ENCODE assay signal across 2 cellular contexts in genomic region chr10:54797636-54798395, GRCh38.
TF ChIP-seq lines count a peak whose summit lies in the region.

No MANE protein-coding gene starts in this region.

TF ChIP-seq in HepG2, 621 proteins besides CTCF, POLR2A, EP300 and RAD21:
- no peak for TF ChIP-seq ZHX1 (CRISPR knock-in tag; IDR thresholded peaks at IDR 0.05; ENCODE audit: low read depth)
- no peak for TF ChIP-seq SIX1 (CRISPR knock-in tag; IDR thresholded peaks at IDR 0.05; ENCODE audit: borderline replicate concordance)
- TF ChIP-seq THAP11 (CRISPR knock-in tag; IDR thresholded peaks at IDR 0.05): no peak

TF ChIP-seq in GM23338, 12 proteins besides CTCF, POLR2A, EP300 and RAD21:
- TF ChIP-seq STAT1 (IDR thresholded peaks at IDR 0.05; ENCODE audit: unreplicated experiment): no peak
- TF ChIP-seq CREB1 (CRISPR knock-in tag; IDR thresholded peaks at IDR 0.05; ENCODE audit: low read depth): no peak
- TF ChIP-seq ZNF114 (CRISPR knock-in tag; IDR thresholded peaks at IDR 0.05): no peak
- TF ChIP-seq ETS1 (IDR thresholded peaks at IDR 0.05): no peak
- TF ChIP-seq POLR2AphosphoS5 (IDR thresholded peaks at IDR 0.05; ENCODE audit: low read depth): no peak
- TF ChIP-seq, protein P1, sequence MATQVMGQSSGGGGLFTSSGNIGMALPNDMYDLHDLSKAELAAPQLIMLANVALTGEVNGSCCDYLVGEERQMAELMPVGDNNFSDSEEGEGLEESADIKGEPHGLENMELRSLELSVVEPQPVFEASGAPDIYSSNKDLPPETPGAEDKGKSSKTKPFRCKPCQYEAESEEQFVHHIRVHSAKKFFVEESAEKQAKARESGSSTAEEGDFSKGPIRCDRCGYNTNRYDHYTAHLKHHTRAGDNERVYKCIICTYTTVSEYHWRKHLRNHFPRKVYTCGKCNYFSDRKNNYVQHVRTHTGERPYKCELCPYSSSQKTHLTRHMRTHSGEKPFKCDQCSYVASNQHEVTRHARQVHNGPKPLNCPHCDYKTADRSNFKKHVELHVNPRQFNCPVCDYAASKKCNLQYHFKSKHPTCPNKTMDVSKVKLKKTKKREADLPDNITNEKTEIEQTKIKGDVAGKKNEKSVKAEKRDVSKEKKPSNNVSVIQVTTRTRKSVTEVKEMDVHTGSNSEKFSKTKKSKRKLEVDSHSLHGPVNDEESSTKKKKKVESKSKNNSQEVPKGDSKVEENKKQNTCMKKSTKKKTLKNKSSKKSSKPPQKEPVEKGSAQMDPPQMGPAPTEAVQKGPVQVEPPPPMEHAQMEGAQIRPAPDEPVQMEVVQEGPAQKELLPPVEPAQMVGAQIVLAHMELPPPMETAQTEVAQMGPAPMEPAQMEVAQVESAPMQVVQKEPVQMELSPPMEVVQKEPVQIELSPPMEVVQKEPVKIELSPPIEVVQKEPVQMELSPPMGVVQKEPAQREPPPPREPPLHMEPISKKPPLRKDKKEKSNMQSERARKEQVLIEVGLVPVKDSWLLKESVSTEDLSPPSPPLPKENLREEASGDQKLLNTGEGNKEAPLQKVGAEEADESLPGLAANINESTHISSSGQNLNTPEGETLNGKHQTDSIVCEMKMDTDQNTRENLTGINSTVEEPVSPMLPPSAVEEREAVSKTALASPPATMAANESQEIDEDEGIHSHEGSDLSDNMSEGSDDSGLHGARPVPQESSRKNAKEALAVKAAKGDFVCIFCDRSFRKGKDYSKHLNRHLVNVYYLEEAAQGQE (IDR thresholded peaks at IDR 0.05; ENCODE audit: unreplicated experiment): no peak
- TF ChIP-seq ZNF331 (CRISPR knock-in tag; IDR thresholded peaks at IDR 0.05; ENCODE audit: low read depth): no peak
- TF ChIP-seq, protein P2, sequence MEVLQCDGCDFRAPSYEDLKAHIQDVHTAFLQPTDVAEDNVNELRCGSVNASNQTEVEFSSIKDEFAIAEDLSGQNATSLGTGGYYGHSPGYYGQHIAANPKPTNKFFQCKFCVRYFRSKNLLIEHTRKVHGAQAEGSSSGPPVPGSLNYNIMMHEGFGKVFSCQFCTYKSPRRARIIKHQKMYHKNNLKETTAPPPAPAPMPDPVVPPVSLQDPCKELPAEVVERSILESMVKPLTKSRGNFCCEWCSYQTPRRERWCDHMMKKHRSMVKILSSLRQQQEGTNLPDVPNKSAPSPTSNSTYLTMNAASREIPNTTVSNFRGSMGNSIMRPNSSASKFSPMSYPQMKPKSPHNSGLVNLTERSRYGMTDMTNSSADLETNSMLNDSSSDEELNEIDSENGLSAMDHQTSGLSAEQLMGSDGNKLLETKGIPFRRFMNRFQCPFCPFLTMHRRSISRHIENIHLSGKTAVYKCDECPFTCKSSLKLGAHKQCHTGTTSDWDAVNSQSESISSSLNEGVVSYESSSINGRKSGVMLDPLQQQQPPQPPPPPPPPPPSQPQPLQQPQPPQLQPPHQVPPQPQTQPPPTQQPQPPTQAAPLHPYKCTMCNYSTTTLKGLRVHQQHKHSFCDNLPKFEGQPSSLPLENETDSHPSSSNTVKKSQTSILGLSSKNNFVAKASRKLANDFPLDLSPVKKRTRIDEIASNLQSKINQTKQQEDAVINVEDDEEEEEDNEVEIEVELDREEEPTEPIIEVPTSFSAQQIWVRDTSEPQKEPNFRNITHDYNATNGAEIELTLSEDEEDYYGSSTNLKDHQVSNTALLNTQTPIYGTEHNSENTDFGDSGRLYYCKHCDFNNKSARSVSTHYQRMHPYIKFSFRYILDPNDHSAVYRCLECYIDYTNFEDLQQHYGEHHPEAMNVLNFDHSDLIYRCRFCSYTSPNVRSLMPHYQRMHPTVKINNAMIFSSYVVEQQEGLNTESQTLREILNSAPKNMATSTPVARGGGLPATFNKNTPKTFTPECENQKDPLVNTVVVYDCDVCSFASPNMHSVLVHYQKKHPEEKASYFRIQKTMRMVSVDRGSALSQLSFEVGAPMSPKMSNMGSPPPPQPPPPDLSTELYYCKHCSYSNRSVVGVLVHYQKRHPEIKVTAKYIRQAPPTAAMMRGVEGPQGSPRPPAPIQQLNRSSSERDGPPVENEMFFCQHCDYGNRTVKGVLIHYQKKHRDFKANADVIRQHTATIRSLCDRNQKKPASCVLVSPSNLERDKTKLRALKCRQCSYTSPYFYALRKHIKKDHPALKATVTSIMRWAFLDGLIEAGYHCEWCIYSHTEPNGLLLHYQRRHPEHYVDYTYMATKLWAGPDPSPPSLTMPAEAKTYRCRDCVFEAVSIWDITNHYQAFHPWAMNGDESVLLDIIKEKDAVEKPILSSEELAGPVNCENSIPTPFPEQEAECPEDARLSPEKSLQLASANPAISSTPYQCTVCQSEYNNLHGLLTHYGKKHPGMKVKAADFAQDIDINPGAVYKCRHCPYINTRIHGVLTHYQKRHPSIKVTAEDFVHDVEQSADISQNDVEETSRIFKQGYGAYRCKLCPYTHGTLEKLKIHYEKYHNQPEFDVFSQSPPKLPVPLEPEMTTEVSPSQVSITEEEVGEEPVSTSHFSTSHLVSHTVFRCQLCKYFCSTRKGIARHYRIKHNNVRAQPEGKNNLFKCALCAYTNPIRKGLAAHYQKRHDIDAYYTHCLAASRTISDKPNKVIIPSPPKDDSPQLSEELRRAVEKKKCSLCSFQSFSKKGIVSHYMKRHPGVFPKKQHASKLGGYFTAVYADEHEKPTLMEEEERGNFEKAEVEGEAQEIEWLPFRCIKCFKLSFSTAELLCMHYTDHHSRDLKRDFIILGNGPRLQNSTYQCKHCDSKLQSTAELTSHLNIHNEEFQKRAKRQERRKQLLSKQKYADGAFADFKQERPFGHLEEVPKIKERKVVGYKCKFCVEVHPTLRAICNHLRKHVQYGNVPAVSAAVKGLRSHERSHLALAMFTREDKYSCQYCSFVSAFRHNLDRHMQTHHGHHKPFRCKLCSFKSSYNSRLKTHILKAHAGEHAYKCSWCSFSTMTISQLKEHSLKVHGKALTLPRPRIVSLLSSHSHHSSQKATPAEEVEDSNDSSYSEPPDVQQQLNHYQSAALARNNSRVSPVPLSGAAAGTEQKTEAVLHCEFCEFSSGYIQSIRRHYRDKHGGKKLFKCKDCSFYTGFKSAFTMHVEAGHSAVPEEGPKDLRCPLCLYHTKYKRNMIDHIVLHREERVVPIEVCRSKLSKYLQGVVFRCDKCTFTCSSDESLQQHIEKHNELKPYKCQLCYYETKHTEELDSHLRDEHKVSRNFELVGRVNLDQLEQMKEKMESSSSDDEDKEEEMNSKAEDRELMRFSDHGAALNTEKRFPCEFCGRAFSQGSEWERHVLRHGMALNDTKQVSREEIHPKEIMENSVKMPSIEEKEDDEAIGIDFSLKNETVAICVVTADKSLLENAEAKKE (CRISPR knock-in tag; IDR thresholded peaks at IDR 0.05): no peak
- no peak for TF ChIP-seq JUNB (IDR thresholded peaks at IDR 0.05; ENCODE audit: unreplicated experiment)
- TF ChIP-seq EZH2phosphoT487 (IDR thresholded peaks at IDR 0.05; ENCODE audit: unreplicated experiment): no peak
- no peak for TF ChIP-seq EZH2 (IDR thresholded peaks at IDR 0.05; ENCODE audit: low read depth, unreplicated experiment)
- TF ChIP-seq NANOG (IDR thresholded peaks at IDR 0.05; ENCODE audit: borderline replicate concordance): no peak
